ENCODE assay signal across 1 cellular context in genomic region chr15:73996939-73997338, GRCh38.
TF ChIP-seq lines count a peak whose summit lies in the region.

No MANE protein-coding gene starts in this region.

TF ChIP-seq in HEK293, 187 proteins besides CTCF, POLR2A, EP300 and RAD21:
- TF ChIP-seq ZNF692 (tag by site-specific recombination; IDR thresholded peaks at IDR 0.05), result no peak
- TF ChIP-seq ZNF600 (tag by site-specific recombination; IDR thresholded peaks at IDR 0.05), result no peak
- TF ChIP-seq ZNF37A (tag by site-specific recombination; IDR thresholded peaks at IDR 0.05), result no peak
- peak; percentile 86 for TF ChIP-seq PRDM1 (tag by site-specific recombination; IDR thresholded peaks at IDR 0.05)
- TF ChIP-seq ZBTB7A (tag by site-specific recombination; IDR thresholded peaks at IDR 0.05; ENCODE audit: low read depth), result no peak
- 0 out of 2 replicates have a peak, but pooled peaks have one; percentile 20 for TF ChIP-seq GLIS2 (tag by site-specific recombination; IDR thresholded peaks at IDR 0.05)
